ENCODE assay signal across 1 cellular context in the genomic region with DNA sequence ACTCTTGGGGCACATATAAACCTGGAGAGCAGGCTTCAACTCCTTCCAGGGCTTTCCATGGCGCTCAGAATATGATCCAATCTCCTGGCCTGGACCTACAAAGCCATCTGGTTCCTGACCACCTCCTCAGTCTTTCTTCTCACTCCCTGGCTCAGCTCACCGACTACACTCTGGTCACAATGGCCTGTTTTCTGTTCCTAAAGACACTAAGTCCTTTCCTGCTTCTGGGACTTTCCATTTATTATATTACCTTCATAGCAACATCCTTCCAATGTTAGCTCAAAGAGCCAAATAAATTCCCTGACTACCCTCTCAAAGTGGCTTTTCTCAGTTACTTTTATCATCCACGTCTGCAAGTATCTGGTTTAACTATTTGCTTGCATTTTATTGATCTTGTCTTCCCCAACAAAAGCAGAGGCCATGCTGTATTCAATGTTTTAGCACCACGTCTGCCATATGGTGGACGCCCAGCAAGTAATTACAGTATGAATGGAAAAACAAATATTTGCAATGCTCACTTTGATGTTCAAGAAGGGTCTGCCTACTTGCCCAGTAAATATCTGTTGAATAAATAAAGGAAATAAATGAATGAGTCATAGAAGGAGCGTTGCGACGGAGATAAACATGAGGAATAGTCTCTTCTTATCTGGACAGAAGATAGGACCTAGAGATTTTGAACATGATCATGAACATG.
A peak's percentile ranks its signal among the peaks of the same experiment; 100 is the strongest.
TF ChIP-seq lines count a peak whose summit lies in the region.

No MANE protein-coding gene starts in this region.

TF ChIP-seq in HepG2, 621 proteins besides CTCF, POLR2A, EP300 and RAD21 (continued from another document and continues in another):
- TF ChIP-seq, protein P1, sequence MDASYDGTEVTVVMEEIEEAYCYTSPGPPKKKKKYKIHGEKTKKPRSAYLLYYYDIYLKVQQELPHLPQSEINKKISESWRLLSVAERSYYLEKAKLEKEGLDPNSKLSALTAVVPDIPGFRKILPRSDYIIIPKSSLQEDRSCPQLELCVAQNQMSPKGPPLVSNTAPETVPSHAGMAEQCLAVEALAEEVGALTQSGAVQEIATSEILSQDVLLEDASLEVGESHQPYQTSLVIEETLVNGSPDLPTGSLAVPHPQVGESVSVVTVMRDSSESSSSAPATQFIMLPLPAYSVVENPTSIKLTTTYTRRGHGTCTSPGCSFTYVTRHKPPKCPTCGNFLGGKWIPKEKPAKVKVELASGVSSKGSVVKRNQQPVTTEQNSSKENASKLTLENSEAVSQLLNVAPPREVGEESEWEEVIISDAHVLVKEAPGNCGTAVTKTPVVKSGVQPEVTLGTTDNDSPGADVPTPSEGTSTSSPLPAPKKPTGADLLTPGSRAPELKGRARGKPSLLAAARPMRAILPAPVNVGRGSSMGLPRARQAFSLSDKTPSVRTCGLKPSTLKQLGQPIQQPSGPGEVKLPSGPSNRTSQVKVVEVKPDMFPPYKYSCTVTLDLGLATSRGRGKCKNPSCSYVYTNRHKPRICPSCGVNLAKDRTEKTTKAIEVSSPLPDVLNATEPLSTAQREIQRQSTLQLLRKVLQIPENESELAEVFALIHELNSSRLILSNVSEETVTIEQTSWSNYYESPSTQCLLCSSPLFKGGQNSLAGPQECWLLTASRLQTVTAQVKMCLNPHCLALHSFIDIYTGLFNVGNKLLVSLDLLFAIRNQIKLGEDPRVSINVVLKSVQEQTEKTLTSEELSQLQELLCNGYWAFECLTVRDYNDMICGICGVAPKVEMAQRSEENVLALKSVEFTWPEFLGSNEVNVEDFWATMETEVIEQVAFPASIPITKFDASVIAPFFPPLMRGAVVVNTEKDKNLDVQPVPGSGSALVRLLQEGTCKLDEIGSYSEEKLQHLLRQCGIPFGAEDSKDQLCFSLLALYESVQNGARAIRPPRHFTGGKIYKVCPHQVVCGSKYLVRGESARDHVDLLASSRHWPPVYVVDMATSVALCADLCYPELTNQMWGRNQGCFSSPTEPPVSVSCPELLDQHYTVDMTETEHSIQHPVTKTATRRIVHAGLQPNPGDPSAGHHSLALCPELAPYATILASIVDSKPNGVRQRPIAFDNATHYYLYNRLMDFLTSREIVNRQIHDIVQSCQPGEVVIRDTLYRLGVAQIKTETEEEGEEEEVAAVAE (CRISPR knock-in tag; IDR thresholded peaks at IDR 0.05; ENCODE audit: borderline replicate concordance) = peak; percentile 37; the same call in 1 of the 2 replicates
- TF ChIP-seq, protein P2, sequence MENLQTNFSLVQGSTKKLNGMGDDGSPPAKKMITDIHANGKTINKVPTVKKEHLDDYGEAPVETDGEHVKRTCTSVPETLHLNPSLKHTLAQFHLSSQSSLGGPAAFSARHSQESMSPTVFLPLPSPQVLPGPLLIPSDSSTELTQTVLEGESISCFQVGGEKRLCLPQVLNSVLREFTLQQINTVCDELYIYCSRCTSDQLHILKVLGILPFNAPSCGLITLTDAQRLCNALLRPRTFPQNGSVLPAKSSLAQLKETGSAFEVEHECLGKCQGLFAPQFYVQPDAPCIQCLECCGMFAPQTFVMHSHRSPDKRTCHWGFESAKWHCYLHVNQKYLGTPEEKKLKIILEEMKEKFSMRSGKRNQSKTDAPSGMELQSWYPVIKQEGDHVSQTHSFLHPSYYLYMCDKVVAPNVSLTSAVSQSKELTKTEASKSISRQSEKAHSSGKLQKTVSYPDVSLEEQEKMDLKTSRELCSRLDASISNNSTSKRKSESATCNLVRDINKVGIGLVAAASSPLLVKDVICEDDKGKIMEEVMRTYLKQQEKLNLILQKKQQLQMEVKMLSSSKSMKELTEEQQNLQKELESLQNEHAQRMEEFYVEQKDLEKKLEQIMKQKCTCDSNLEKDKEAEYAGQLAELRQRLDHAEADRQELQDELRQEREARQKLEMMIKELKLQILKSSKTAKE (CRISPR knock-in tag; IDR thresholded peaks at IDR 0.05; ENCODE audit: borderline replicate concordance) = peak; percentile 83
- peak; percentile 89 for TF ChIP-seq NCOA2 (CRISPR knock-in tag; IDR thresholded peaks at IDR 0.05)
- TF ChIP-seq, protein P3, sequence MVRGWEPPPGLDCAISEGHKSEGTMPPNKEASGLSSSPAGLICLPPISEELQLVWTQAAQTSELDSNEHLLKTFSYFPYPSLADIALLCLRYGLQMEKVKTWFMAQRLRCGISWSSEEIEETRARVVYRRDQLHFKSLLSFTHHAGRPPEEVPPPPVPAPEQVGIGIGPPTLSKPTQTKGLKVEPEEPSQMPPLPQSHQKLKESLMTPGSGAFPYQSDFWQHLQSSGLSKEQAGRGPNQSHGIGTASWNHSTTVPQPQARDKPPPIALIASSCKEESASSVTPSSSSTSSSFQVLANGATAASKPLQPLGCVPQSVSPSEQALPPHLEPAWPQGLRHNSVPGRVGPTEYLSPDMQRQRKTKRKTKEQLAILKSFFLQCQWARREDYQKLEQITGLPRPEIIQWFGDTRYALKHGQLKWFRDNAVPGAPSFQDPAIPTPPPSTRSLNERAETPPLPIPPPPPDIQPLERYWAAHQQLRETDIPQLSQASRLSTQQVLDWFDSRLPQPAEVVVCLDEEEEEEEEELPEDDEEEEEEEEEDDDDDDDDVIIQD (CRISPR knock-in tag; IDR thresholded peaks at IDR 0.05; ENCODE audit: low read depth) = peak; percentile 93; the same call in 1 of the 2 replicates
- TF ChIP-seq, protein P4, sequence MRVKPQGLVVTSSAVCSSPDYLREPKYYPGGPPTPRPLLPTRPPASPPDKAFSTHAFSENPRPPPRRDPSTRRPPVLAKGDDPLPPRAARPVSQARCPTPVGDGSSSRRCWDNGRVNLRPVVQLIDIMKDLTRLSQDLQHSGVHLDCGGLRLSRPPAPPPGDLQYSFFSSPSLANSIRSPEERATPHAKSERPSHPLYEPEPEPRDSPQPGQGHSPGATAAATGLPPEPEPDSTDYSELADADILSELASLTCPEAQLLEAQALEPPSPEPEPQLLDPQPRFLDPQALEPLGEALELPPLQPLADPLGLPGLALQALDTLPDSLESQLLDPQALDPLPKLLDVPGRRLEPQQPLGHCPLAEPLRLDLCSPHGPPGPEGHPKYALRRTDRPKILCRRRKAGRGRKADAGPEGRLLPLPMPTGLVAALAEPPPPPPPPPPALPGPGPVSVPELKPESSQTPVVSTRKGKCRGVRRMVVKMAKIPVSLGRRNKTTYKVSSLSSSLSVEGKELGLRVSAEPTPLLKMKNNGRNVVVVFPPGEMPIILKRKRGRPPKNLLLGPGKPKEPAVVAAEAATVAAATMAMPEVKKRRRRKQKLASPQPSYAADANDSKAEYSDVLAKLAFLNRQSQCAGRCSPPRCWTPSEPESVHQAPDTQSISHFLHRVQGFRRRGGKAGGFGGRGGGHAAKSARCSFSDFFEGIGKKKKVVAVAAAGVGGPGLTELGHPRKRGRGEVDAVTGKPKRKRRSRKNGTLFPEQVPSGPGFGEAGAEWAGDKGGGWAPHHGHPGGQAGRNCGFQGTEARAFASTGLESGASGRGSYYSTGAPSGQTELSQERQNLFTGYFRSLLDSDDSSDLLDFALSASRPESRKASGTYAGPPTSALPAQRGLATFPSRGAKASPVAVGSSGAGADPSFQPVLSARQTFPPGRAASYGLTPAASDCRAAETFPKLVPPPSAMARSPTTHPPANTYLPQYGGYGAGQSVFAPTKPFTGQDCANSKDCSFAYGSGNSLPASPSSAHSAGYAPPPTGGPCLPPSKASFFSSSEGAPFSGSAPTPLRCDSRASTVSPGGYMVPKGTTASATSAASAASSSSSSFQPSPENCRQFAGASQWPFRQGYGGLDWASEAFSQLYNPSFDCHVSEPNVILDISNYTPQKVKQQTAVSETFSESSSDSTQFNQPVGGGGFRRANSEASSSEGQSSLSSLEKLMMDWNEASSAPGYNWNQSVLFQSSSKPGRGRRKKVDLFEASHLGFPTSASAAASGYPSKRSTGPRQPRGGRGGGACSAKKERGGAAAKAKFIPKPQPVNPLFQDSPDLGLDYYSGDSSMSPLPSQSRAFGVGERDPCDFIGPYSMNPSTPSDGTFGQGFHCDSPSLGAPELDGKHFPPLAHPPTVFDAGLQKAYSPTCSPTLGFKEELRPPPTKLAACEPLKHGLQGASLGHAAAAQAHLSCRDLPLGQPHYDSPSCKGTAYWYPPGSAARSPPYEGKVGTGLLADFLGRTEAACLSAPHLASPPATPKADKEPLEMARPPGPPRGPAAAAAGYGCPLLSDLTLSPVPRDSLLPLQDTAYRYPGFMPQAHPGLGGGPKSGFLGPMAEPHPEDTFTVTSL (CRISPR knock-in tag; IDR thresholded peaks at IDR 0.05; ENCODE audit: borderline replicate concordance) = peak; percentile 99
- TF ChIP-seq, protein P5, sequence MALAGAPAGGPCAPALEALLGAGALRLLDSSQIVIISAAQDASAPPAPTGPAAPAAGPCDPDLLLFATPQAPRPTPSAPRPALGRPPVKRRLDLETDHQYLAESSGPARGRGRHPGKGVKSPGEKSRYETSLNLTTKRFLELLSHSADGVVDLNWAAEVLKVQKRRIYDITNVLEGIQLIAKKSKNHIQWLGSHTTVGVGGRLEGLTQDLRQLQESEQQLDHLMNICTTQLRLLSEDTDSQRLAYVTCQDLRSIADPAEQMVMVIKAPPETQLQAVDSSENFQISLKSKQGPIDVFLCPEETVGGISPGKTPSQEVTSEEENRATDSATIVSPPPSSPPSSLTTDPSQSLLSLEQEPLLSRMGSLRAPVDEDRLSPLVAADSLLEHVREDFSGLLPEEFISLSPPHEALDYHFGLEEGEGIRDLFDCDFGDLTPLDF (CRISPR knock-in tag; IDR thresholded peaks at IDR 0.05) = no peak
- TF ChIP-seq, protein P6, sequence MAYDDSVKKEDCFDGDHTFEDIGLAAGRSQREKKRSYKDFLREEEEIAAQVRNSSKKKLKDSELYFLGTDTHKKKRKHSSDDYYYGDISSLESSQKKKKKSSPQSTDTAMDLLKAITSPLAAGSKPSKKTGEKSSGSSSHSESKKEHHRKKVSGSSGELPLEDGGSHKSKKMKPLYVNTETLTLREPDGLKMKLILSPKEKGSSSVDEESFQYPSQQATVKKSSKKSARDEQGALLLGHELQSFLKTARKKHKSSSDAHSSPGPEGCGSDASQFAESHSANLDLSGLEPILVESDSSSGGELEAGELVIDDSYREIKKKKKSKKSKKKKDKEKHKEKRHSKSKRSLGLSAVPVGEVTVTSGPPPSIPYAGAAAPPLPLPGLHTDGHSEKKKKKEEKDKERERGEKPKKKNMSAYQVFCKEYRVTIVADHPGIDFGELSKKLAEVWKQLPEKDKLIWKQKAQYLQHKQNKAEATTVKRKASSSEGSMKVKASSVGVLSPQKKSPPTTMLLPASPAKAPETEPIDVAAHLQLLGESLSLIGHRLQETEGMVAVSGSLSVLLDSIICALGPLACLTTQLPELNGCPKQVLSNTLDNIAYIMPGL (CRISPR knock-in tag; IDR thresholded peaks at IDR 0.05; ENCODE audit: borderline replicate concordance in 1 of 2, low read depth in 1 of 2) = peak in 1 of 2 experiments; percentile 20; a peak in 1 of 4 replicates
- 0 out of 2 replicates have a peak, but pooled peaks have one; percentile 37 for TF ChIP-seq KDM4B (CRISPR knock-in tag; IDR thresholded peaks at IDR 0.05)
- TF ChIP-seq SMARCE1 (IDR thresholded peaks at IDR 0.05; ENCODE audit: borderline replicate concordance) = peak; percentile 81; the same call in 1 of the 2 replicates
- TF ChIP-seq POGZ (CRISPR knock-in tag; IDR thresholded peaks at IDR 0.05) = peak; percentile 43
- TF ChIP-seq, protein P7, sequence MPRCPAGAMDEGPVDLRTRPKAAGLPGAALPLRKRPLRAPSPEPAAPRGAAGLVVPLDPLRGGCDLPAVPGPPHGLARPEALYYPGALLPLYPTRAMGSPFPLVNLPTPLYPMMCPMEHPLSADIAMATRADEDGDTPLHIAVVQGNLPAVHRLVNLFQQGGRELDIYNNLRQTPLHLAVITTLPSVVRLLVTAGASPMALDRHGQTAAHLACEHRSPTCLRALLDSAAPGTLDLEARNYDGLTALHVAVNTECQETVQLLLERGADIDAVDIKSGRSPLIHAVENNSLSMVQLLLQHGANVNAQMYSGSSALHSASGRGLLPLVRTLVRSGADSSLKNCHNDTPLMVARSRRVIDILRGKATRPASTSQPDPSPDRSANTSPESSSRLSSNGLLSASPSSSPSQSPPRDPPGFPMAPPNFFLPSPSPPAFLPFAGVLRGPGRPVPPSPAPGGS (CRISPR knock-in tag; IDR thresholded peaks at IDR 0.05) = no peak
- no peak for TF ChIP-seq MTA1 (CRISPR knock-in tag; IDR thresholded peaks at IDR 0.05; ENCODE audit: borderline replicate concordance)
- TF ChIP-seq FOSL2 (CRISPR knock-in tag; IDR thresholded peaks at IDR 0.05) = peak; percentile 97
- TF ChIP-seq, protein P8, sequence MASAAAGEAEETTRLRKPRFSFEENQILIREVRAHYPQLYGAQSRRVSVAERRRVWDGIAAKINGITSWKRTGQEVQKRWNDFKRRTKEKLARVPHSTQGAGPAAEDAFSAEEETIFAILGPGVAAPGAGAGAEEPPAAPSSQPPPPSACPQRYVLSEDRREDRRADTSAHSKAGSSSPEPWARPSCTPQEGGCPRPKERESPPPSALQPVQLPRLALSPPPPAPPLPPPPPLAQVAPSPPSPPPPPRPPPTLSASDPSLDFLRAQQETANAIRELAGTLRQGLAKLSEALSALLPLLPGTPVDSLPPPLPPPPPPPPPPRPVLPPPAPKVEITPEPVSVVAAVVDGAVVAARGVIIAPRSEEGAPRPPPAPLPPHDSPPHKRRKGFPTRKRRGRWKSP (CRISPR knock-in tag; IDR thresholded peaks at IDR 0.05) = peak; percentile 80; the same call in 1 of the 2 replicates
- TF ChIP-seq FOXP1 (IDR thresholded peaks at IDR 0.05) = peak; percentile 58; the same call in 1 of the 2 replicates
- TF ChIP-seq FOXP1 (CRISPR knock-in tag; IDR thresholded peaks at IDR 0.05) = peak; percentile 97
- peak in 1 of 2 experiments; percentile 46; a peak in 1 of 4 replicates for TF ChIP-seq NR2F1 (CRISPR knock-in tag; IDR thresholded peaks at IDR 0.05)
- peak; percentile 68 for TF ChIP-seq ASH2L (IDR thresholded peaks at IDR 0.05; ENCODE audit: insufficient read length, low read depth, low read length)
- TF ChIP-seq SIX1 (CRISPR knock-in tag; IDR thresholded peaks at IDR 0.05; ENCODE audit: borderline replicate concordance) = peak; percentile 44; the same call in 1 of the 2 replicates
- peak; percentile 90; the same call in 1 of the 2 replicates for TF ChIP-seq MBD4 (IDR thresholded peaks at IDR 0.05; ENCODE audit: borderline replicate concordance, low read length)
- 0 out of 2 replicates have a peak, but pooled peaks have one; percentile 25 for TF ChIP-seq ZNF792 (CRISPR knock-in tag; IDR thresholded peaks at IDR 0.05)
- TF ChIP-seq, protein P9, sequence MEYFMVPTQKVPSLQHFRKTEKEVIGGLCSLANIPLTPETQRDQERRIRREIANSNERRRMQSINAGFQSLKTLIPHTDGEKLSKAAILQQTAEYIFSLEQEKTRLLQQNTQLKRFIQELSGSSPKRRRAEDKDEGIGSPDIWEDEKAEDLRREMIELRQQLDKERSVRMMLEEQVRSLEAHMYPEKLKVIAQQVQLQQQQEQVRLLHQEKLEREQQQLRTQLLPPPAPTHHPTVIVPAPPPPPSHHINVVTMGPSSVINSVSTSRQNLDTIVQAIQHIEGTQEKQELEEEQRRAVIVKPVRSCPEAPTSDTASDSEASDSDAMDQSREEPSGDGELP (IDR thresholded peaks at IDR 0.05; ENCODE audit: borderline replicate concordance, low read depth) = peak; percentile 86
- TF ChIP-seq TCF7 (IDR thresholded peaks at IDR 0.05; ENCODE audit: low read depth) = peak; percentile 97
